ENCODE assay signal across 8 cellular contexts in the genomic region with DNA sequence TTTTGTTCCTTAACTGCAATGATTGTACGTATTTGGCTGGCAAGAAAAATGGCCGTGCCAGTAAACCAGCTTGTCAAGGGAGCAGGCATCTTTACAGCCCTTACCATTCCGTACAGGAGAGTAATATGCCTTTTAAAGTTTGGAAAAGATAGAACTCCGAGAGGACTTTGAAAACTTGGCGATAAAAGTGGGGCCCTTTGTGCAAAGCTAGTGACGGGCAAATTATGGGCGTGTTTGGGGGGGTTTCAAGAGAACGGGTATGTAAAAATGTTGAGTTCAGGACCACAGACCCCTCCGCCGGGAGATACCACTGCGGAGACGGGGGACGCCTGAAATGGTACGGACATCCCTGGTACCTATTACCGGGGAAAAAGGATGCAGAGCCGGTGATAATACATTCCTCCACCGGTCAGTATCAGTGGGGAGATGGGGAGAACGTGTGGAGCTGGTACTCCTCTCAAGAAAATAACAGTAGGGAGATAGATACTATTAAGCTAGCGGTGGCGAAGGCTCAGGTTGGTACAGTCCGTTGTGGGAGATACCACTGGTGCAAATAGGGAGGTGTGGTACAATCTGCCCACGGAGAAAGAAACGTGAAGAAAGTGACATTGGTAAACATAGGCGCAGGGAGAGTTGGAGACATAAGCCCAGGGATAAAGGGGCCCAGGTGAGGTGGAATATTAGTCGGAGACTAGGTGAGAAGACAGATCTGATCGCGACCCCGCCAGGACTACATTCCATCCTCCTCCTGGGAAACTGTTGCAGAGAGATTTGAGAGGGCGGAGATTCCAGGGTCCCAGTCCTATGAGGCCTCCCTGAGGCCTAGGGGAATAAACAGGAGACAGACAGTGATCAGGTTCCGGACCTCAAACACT. TPM values are rescaled to one million over a fixed set of nuclear protein-coding genes. Genes with fewer than 3 reads are reported as not detected.
DNase-seq lines count a peak whose midpoint lies in the region; ATAC-seq, FAIRE-seq and TF ChIP-seq lines count a peak whose summit lies in the region.

No MANE protein-coding gene starts in this region.

- no peaks in the 10 kb centered on the region for H3F3A ChIP-seq in neural progenitor cell (ENCODE audit: low read depth)

- no peak for TF ChIP-seq EP300 in stomach (IDR thresholded peaks at IDR 0.05)

- WGBS in stomach, 5 donors, result 1 to 45% (median 7%) methylated on average over 29 to 30 of the region's 30 CpGs

- DNase-seq in AG08396 (ENCODE audit: low spot score) (peak; percentile 66), M059J (ENCODE audit: low read depth) (peak; percentile 69), SHP77 (lab: John Stamatoyannopoulos, UW) (peak; percentile 51 to 75), frontal cortex (ENCODE audit: low spot score in 2 of 2) (peak; percentile 40 to 53), neural progenitor cell (ENCODE audit: low spot score) (peak; percentile 72), stomach (peak; percentile 70)
- DNase-seq in activated naive CD4-positive, alpha-beta T cell treated with anti-CD3 and anti-CD28 coated beads for 36 hours, result peak; percentile 82

- TF ChIP-seq CTCF in neural progenitor cell (IDR thresholded peaks at IDR 0.05) (no peak), stomach (IDR thresholded peaks at IDR 0.05) (no peak)

- H2AFZ ChIP-seq in neural progenitor cell (replicated peaks), result peak overlapping the region; percentile 93

- H3K36me3 ChIP-seq in neural progenitor cell (no peaks in the 10 kb centered on the region), stomach (no peaks in the 10 kb centered on the region)

- peaks cover 1% of the 10 kb centered on the region for H3K9me3 Mint-ChIP-seq in activated naive CD4-positive, alpha-beta T cell treated with anti-CD3 and anti-CD28 coated beads for 36 hours
- peaks cover 7% of the 10 kb centered on the region for H3K9me3 Mint-ChIP-seq in neural progenitor cell

- no peaks in the 10 kb centered on the region for H3K9me3 ChIP-seq in neural progenitor cell (ENCODE audit: low read depth)
- H3K9me3 ChIP-seq in stomach, result peaks cover 0 to 22% (median 9%) of the 10 kb centered on the region in 4 donors

- peak overlapping the region; percentile 97 for H3K9ac ChIP-seq in neural progenitor cell

- H3K4me1 Mint-ChIP-seq in activated naive CD4-positive, alpha-beta T cell treated with anti-CD3 and anti-CD28 coated beads for 36 hours (ENCODE audit: low read depth), result peaks cover 10% of the 10 kb centered on the region
- H3K4me1 Mint-ChIP-seq in neural progenitor cell, result peaks cover 4% of the 10 kb centered on the region

- CTCF ChIA-PET in activated naive CD4-positive, alpha-beta T cell treated with anti-CD3 and anti-CD28 coated beads for 36 hours (lab: Charles Lee), result no interaction called here

- FAIRE-seq in frontal cortex (lab: Jason Lieb, UNC), result no peak

- H3K27me3 ChIP-seq in neural progenitor cell (no peaks in the 10 kb centered on the region), stomach (no peaks in the 10 kb centered on the region)

- H3K27me3 Mint-ChIP-seq in activated naive CD4-positive, alpha-beta T cell treated with anti-CD3 and anti-CD28 coated beads for 36 hours (ENCODE audit: low read depth), result no peaks in the 10 kb centered on the region
- H3K27me3 Mint-ChIP-seq in neural progenitor cell (ENCODE audit: insufficient read depth, low read depth), result no peaks in the 10 kb centered on the region

- H4K20me1 ChIP-seq in neural progenitor cell (ENCODE audit: low read depth), result no peaks in the 10 kb centered on the region

- no peak for TF ChIP-seq POLR2A in stomach (IDR thresholded peaks at IDR 0.05)

- intact Hi-C loops in activated naive CD4-positive, alpha-beta T cell treated with anti-CD3 and anti-CD28 coated beads for 36 hours (cut with micrococcal nuclease), result loop anchor here (5.0 to 10.0 kb wide), 2 partner anchors 366 to 459 kb away; partner anchors contain the start of genes ARAF, ELK1 and UXT
- intact Hi-C loops in stomach (cut with DNase I; ENCODE audit: low total_unique reads), result no loop called here

- H3K36me3 Mint-ChIP-seq in activated naive CD4-positive, alpha-beta T cell treated with anti-CD3 and anti-CD28 coated beads for 36 hours (ENCODE audit: low read depth), result no peaks in the 10 kb centered on the region
- no peaks in the 10 kb centered on the region for H3K36me3 Mint-ChIP-seq in neural progenitor cell

- H3K4me2 ChIP-seq in neural progenitor cell, result peak overlapping the region; percentile 76

- H3K4me3 ChIP-seq in neural progenitor cell (peak overlapping the region; percentile 66), stomach (peak overlapping the region; percentile 43 to 54 (median 49))

- H3K79me2 ChIP-seq in neural progenitor cell (ENCODE audit: low read depth), result no peaks in the 10 kb centered on the region

- H3K4me3 Mint-ChIP-seq in activated naive CD4-positive, alpha-beta T cell treated with anti-CD3 and anti-CD28 coated beads for 36 hours, result peak overlapping the region; percentile 84
- peak overlapping the region; percentile 90 for H3K4me3 Mint-ChIP-seq in neural progenitor cell

- peak overlapping the region; percentile 91 for H3K27ac ChIP-seq in neural progenitor cell
- peak overlapping the region; percentile 67 to 88 (median 87) for H3K27ac ChIP-seq in stomach

- peak; percentile 69 for ATAC-seq in GM19372 (IDR thresholded peaks at IDR 0.05; ENCODE audit: low read depth, unreplicated experiment)

- H3K4me1 ChIP-seq in neural progenitor cell (no peaks in the 10 kb centered on the region), stomach (peaks cover 0 to 7% (median 2%) of the 10 kb centered on the region in 4 donors)

- H3K27ac Mint-ChIP-seq in activated naive CD4-positive, alpha-beta T cell treated with anti-CD3 and anti-CD28 coated beads for 36 hours, result peak overlapping the region; percentile 95
- H3K27ac Mint-ChIP-seq in neural progenitor cell, result peak overlapping the region; percentile 100

RNA-seq across cellular contexts. Expression of gene SPACA5, which starts 14.5 kb away (rescaled TPM):
- not detected in 2 replicates for total RNA-seq in M059J (2014; rRNA removed; shearing (Covaris generic))
- total RNA-seq in activated naive CD4-positive, alpha-beta T cell treated with anti-CD3 and anti-CD28 coated beads for 36 hours, result not detected
- total RNA-seq in frontal cortex, result not detected
- total RNA-seq in neural progenitor cell (ENCODE audit: low replicate concordance), result 9.6 TPM in 1 of 2 replicates, not detected in the other
- not detected for total RNA-seq in stomach
- under 1 TPM in 1 of 3 donors, not detected in 2; 0.38 TPM for polyA plus RNA-seq in stomach

RNA-seq across cellular contexts. Expression of gene ZNF182, which starts 17.5 kb away (rescaled TPM):
- total RNA-seq in M059J (2014; rRNA removed; shearing (Covaris generic)), result 4.1 and 5.7 TPM in 2 replicates
- 1 to 10 TPM; 8.2 to 9.3 TPM for total RNA-seq in activated naive CD4-positive, alpha-beta T cell treated with anti-CD3 and anti-CD28 coated beads for 36 hours
- total RNA-seq in frontal cortex (7.3 TPM), neural progenitor cell (ENCODE audit: low replicate concordance) (9.8 and 15.2 TPM in 2 replicates), stomach (10 to 100 TPM in 2 of 5 donors, 1 to 10 TPM in 3; 1.7 to 23.3 (median 5.7) TPM)
- polyA plus RNA-seq in stomach, result 1 to 10 TPM; 1.7 to 3.5 (median 2.0) TPM

RNA-seq across cellular contexts. Expression of gene ZNF630, which starts 50.2 kb away (rescaled TPM):
- 3.0 and 3.2 TPM in 2 replicates for total RNA-seq in M059J (2014; rRNA removed; shearing (Covaris generic))
- 1 to 10 TPM; 1.3 to 1.5 TPM for total RNA-seq in activated naive CD4-positive, alpha-beta T cell treated with anti-CD3 and anti-CD28 coated beads for 36 hours
- total RNA-seq in frontal cortex (8.6 TPM), neural progenitor cell (ENCODE audit: low replicate concordance) (2.1 and 2.4 TPM in 2 replicates), stomach (10 to 100 TPM in 2 of 5 donors, 1 to 10 TPM in 3; 1.6 to 13.3 (median 6.1) TPM)
- polyA plus RNA-seq in stomach, result 1 to 10 TPM; 1.8 to 2.6 (median 1.8) TPM

Comparison
In these comparisons a context has a peak if more than half of its experiments do, and no peak if none do; other contexts are left out.
1. Peak in every context shown above with its lines: DNase-seq, ATAC-seq, H3K4me3 ChIP-seq and H3K27ac ChIP-seq.